Comparison of ENCODE assay signal across 13 cellular contexts in the genomic region with DNA sequence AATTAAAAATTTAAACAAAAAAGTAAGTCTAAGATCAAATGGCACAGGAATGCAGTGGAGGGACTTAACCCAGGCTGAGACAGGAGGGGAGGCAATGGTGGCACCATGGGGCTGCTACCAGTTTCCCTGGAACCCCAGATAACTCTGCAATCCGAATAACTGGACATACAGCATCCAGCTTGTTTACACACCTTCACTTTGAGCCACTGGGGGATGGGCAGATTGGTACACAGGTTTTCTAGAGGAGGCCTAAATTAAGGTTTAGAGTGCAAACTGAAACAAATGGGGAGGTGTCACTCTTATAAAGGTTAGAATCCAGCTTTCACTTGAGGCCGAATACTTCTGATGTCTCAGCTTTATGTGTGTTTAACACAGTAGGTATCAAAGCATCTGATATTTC.
"Had no signal": no experiment of that assay in that cellular context is flagged by ENCODE, and none has a peak within 500 bp of the region (broad histone marks: within the 10 kb centered on the region; RNA-seq: fewer than 3 reads in every experiment).

No MANE protein-coding gene starts in this region.

- H3K4me3 ChIP-seq: gastrocnemius medialis, ovary, SJSA1, upper lobe of right lung had no signal

- H3K27ac Mint-ChIP-seq: activated naive CD4-positive, alpha-beta T cell treated with anti-CD3 and anti-CD28 coated beads, Interleukin-2, amount 50 U/mL, for 24 hours; stimulated activated naive CD8-positive, alpha-beta T cell treated with anti-CD3 and anti-CD28 coated beads, Interleukin-15, amount 100 ng/mL, for 72 hours had no signal

- H3K4me1 ChIP-seq: gastrocnemius medialis, upper lobe of right lung had no signal

- DNase-seq: activated CD4-positive, alpha-beta T cell treated with anti-CD3 and anti-CD28 coated beads, Interleukin-2, amount 50 U/mL, for 4 hours; activated CD4-positive, CD25-positive, alpha-beta regulatory T cell treated with anti-CD3 and anti-CD28 coated beads, Interleukin-2, amount 50 U/mL, for 72 hours; activated effector memory CD4-positive, alpha-beta T cell treated with Interleukin-2 at 50 U/mL for 16 hours; activated T-cell treated with anti-CD3 and anti-CD28 coated beads, Interleukin-2, amount 50 U/mL, for 1 hour; amniotic stem cell; gastrocnemius medialis; stimulated activated CD4-positive, alpha-beta T cell treated with anti-CD3 and anti-CD28 coated beads, Interleukin-4, amount 100 ng/mL, for 4 hours; stimulated activated naive CD8-positive, alpha-beta T cell treated with anti-CD3 and anti-CD28 coated beads, Interleukin-15, amount 100 ng/mL, for 72 hours; T-helper 9 cell; upper lobe of right lung had no signal

- H3K4me3 Mint-ChIP-seq: activated naive CD4-positive, alpha-beta T cell treated with anti-CD3 and anti-CD28 coated beads, Interleukin-2, amount 50 U/mL, for 24 hours; stimulated activated naive CD8-positive, alpha-beta T cell treated with anti-CD3 and anti-CD28 coated beads, Interleukin-15, amount 100 ng/mL, for 72 hours had no signal

- H3K4me1 Mint-ChIP-seq: activated naive CD4-positive, alpha-beta T cell treated with anti-CD3 and anti-CD28 coated beads, Interleukin-2, amount 50 U/mL, for 24 hours; stimulated activated naive CD8-positive, alpha-beta T cell treated with anti-CD3 and anti-CD28 coated beads, Interleukin-15, amount 100 ng/mL, for 72 hours had no signal

- H3K36me3 ChIP-seq: gastrocnemius medialis, ovary, SJSA1, upper lobe of right lung had no signal

- H3K27me3 ChIP-seq: gastrocnemius medialis, ovary, SJSA1, upper lobe of right lung had no signal

- H3K9me3 Mint-ChIP-seq: activated naive CD4-positive, alpha-beta T cell treated with anti-CD3 and anti-CD28 coated beads, Interleukin-2, amount 50 U/mL, for 24 hours had no signal

- H3K27ac ChIP-seq: gastrocnemius medialis, ovary, SJSA1 had no signal

- H3K36me3 Mint-ChIP-seq: activated naive CD4-positive, alpha-beta T cell treated with anti-CD3 and anti-CD28 coated beads, Interleukin-2, amount 50 U/mL, for 24 hours had no signal

- H3K9me3 ChIP-seq: gastrocnemius medialis, ovary, SJSA1, upper lobe of right lung had no signal

- ATAC-seq: stimulated activated naive CD8-positive, alpha-beta T cell treated with anti-CD3 and anti-CD28 coated beads, Interleukin-15, amount 100 ng/mL, for 72 hours had no signal
